In genomic region chr1:3492545-3493246, GRCh38 we compare ENCODE assay signal across 24 cellular contexts. TPM values are rescaled to one million over a fixed set of nuclear protein-coding genes. Genes with fewer than 3 reads are reported as not detected.
"Had no signal": no experiment of that assay in that cellular context is flagged by ENCODE, and none has a peak within 500 bp of the region (broad histone marks: within the 10 kb centered on the region; RNA-seq: fewer than 3 reads in every experiment).

No MANE protein-coding gene starts in this region.

- ATAC-seq: activated CD8-positive, alpha-beta T cell treated with anti-CD3 and anti-CD28 coated beads for 36 hours; activated T-helper 17 cell treated with anti-CD3 and anti-CD28 coated beads, Interleukin-2, amount 50 U/mL, for 72 hours had no signal

- DNase-seq: activated CD4-positive, alpha-beta T cell treated with anti-CD3 and anti-CD28 coated beads, Interleukin-2, amount 10 ng/mL, durations not matched to agents 24 days and 14 days; activated CD4-positive, alpha-beta T cell treated with anti-CD3 and anti-CD28 coated beads, Interleukin-2, amount 50 U/mL, for 4 hours; activated CD8-positive, alpha-beta T cell treated with anti-CD3 and anti-CD28 coated beads for 36 hours; activated effector memory CD4-positive, alpha-beta T cell treated with anti-CD3 and anti-CD28 coated beads, Interleukin-2, amount 50 U/mL, for 16 hours; activated naive CD4-positive, alpha-beta T cell; activated naive CD4-positive, alpha-beta T cell treated with anti-CD3 and anti-CD28 coated beads, Interleukin-2, amount 50 U/mL, for 16 hours; activated naive CD8-positive, alpha-beta T cell treated with anti-CD3 and anti-CD28 coated beads for 36 hours; activated T-cell treated with anti-CD3 and anti-CD28 coated beads, Interleukin-2, amount 50 U/mL, for 1 hour; activated T-cell treated with anti-CD3 and anti-CD28 coated beads, Interleukin-2, amount 50 U/mL, for 72 hours; amniotic stem cell; aorta; brain microvascular endothelial cell; central memory CD4-positive, alpha-beta T cell; NCI-H1105; NCI-H1417 treated with DMSO at 0.1 percent for 48 hours; NCI-H187 treated with DMSO at 0.1 percent for 48 hours; NCI-H2081; NCI-H226; NCI-H446 treated with DMSO at 0.1 percent for 48 hours; Right ventricle myocardium superior; T1000 had no signal

- H3K27me3 ChIP-seq: brain microvascular endothelial cell had no signal

- H3K36me3 ChIP-seq: brain microvascular endothelial cell had no signal

- H3K27ac ChIP-seq: brain microvascular endothelial cell had no signal

RNA-seq across cellular contexts. Expression of gene ARHGEF16, which starts 38.2 kb away (rescaled TPM):
- total RNA-seq: activated CD4-positive, alpha-beta T cell treated with anti-CD3 and anti-CD28 coated beads, Interleukin-2, amount 10 ng/mL, durations not matched to agents 24 days and 14 days; activated CD8-positive, alpha-beta T cell treated with anti-CD3 and anti-CD28 coated beads for 36 hours; T-helper 1 cell treated with Interleukin-12 subunit alpha and Interleukin-12 subunit beta and Interleukin-4 antibody, amounts not matched to agents 30 ng/mL and 1 ng/mL, for 36 hours; T-helper 2 cell treated with Interferon-gamma antibody and Interleukin-4, amounts not matched to agents 100 ng/mL and 5 ng/mL, for 36 hours had no signal
